Comparison of ENCODE assay signal across 8 cellular contexts in the genomic region with DNA sequence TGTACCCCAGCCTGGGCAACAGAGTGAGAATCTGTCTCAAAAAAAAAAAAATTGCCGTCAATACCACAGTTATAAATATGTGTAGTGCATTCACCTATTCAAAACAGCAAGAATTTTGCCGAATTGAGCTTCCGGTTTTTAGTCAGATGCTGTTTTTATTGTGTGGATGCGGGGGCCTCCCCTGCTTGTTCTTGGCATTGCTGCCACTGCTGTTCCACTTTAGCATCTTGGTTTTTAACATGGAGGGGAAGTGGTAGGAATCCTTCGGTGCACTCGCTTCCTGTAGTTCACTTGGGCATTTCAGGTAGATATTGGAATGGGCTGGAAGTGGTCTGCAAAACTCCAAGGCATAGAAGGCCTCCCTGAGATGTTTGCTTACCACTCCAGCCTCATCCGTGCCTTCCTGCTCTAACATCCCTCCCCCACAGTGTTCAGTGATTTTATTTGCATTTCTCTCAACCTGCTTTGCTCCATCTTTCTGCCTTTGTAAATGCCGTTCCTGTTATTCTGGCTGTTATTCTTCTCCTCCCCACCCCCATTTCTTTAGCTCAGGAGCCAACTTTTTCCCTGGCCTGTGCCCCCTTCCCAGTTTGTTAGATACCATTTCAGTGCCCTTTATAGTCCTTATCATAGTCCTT. TPM values are rescaled to one million over a fixed set of nuclear protein-coding genes. Genes with fewer than 3 reads are reported as not detected.
DNase-seq lines count a peak whose midpoint lies in the region; ATAC-seq and TF ChIP-seq lines count a peak whose summit lies in the region.

No MANE protein-coding gene starts in this region.

- H3K36me3 ChIP-seq in DND-41 (ENCODE audit: insufficient read depth, low read length) = peaks cover 20% of the 10 kb centered on the region

- no peak overlapping the region for H3K27ac ChIP-seq in DND-41 (ENCODE audit: low read length)

- peaks cover 8% of the 10 kb centered on the region for H3K4me1 ChIP-seq in DND-41 (ENCODE audit: insufficient read depth, low read length)

- ATAC-seq in DND-41 (ENCODE audit: insufficient read depth, low read depth) (peak; percentile 48; the same call in 1 of the 3 replicates), GM19438 (IDR thresholded peaks at IDR 0.05; ENCODE audit: low read depth, unreplicated experiment) (peak; percentile 42), HG03432 (IDR thresholded peaks at IDR 0.05; ENCODE audit: unreplicated experiment) (peak; percentile 41), left lobe of liver (no peak)
- peak; percentile 60 for ATAC-seq in central memory CD8-positive, alpha-beta T cell (replicated peaks; ENCODE audit: extremely low read depth, poor library complexity, severe bottlenecking)

- H3K9ac ChIP-seq in DND-41 (ENCODE audit: low read depth, low read length) = no peak overlapping the region

- H3K9me3 ChIP-seq in DND-41 (ENCODE audit: insufficient read depth, low read length, severe bottlenecking) = no peaks in the 10 kb centered on the region

- H2AFZ ChIP-seq in DND-41 (ENCODE audit: low read depth, low read length) = no peak overlapping the region

- TF ChIP-seq CTCF in DND-41 (IDR thresholded peaks at IDR 0.05; ENCODE audit: borderline replicate concordance, extremely low read depth, low read length, poor library complexity, severe bottlenecking) = no peak

- H3K27me3 ChIP-seq in DND-41 (ENCODE audit: insufficient read depth, low read length, poor library complexity) = no peaks in the 10 kb centered on the region

- H3K4me3 Mint-ChIP-seq in central memory CD8-positive, alpha-beta T cell = peak overlapping the region; percentile 7

- H4K20me1 ChIP-seq in DND-41 (ENCODE audit: insufficient read depth, low read length) = peaks cover 44% of the 10 kb centered on the region

- no peaks in the 10 kb centered on the region for H3K27me3 Mint-ChIP-seq in central memory CD8-positive, alpha-beta T cell

- no peaks in the 10 kb centered on the region for H3K9me3 Mint-ChIP-seq in central memory CD8-positive, alpha-beta T cell

- H3K36me3 Mint-ChIP-seq in central memory CD8-positive, alpha-beta T cell (ENCODE audit: insufficient read depth) = peaks cover 3% of the 10 kb centered on the region

- H3K27ac Mint-ChIP-seq in central memory CD8-positive, alpha-beta T cell (ENCODE audit: low read depth) = peak overlapping the region; percentile 14

- no peak overlapping the region for H3K4me3 ChIP-seq in DND-41 (ENCODE audit: low read depth in 1 of 2, low read length in 2 of 2)

- no peak overlapping the region for H3K4me2 ChIP-seq in DND-41 (ENCODE audit: insufficient read depth, low read length)

- H3K4me1 Mint-ChIP-seq in central memory CD8-positive, alpha-beta T cell = peaks cover 24% of the 10 kb centered on the region

- DNase-seq in DND-41 (no peak), NCI-H226 (no peak), occipital lobe (lab: John Stamatoyannopoulos, UW) (no peak), SK-N-DZ (ENCODE audit: low spot score) (no peak), left lobe of liver (ENCODE audit: low spot score) (no peak)
- no peak for DNase-seq in central memory CD8-positive, alpha-beta T cell (ENCODE audit: low spot score in 2 of 2)

- H3K79me2 ChIP-seq in DND-41 (ENCODE audit: insufficient read depth, low read length) = peaks cover 99% of the 10 kb centered on the region

RNA-seq across cellular contexts. Expression of a gene that starts 25.5 kb away (rescaled TPM):
- total RNA-seq in occipital lobe = 39.6 TPM
- 8.5 and 11.0 TPM in 2 replicates for polyA plus RNA-seq in SK-N-DZ (2014; cell fraction: cytosol; rRNA removed)
- polyA plus RNA-seq in SK-N-DZ (2014; cell fraction: nucleus; rRNA removed) = 7.9 and 9.9 TPM in 2 replicates
- 6.0 TPM for total RNA-seq in left lobe of liver
